In genomic region chr1:226733876-226734414, GRCh38 we compare ENCODE assay signal across 9 cellular contexts. TPM values are rescaled to one million over a fixed set of nuclear protein-coding genes. Genes with fewer than 3 reads are reported as not detected.
DNase-seq lines count a peak whose midpoint lies in the region; ATAC-seq and TF ChIP-seq lines count a peak whose summit lies in the region.
"Had no signal": no experiment of that assay in that cellular context is flagged by ENCODE, and none has a peak within 500 bp of the region (broad histone marks: within the 10 kb centered on the region; RNA-seq: fewer than 3 reads in every experiment).

No MANE protein-coding gene starts in this region.

- H3K9me3 ChIP-seq in SU-DHL-6 (ENCODE audit: insufficient read depth, low read length): no peaks in the 10 kb centered on the region
- H3K9me3 ChIP-seq in esophagus squamous epithelium: no peaks in the 10 kb centered on the region
- no peaks in the 10 kb centered on the region for H3K9me3 ChIP-seq in smooth muscle cell (replicated peaks; ENCODE audit: low read depth)
- H3K9me3 ChIP-seq: SK-N-SH had no signal

- H2AFZ ChIP-seq in SU-DHL-6 (ENCODE audit: low read depth, low read length, severe bottlenecking) (no peak overlapping the region), smooth muscle cell (ENCODE audit: low read depth) (no peak overlapping the region)

- H3K4me3 ChIP-seq in GM12864 (ENCODE audit: low read depth, low read length) (peak overlapping the region; percentile 91), SU-DHL-6 (ENCODE audit: insufficient read depth, low read length, poor library complexity, severe bottlenecking) (peak overlapping the region; percentile 46), esophagus squamous epithelium (peak overlapping the region in 3 of 4 donors; percentile 22 to 93 (median 68)), smooth muscle cell (no peak overlapping the region)

- ATAC-seq in GM19452 (IDR thresholded peaks at IDR 0.05; ENCODE audit: unreplicated experiment) (no peak), HG03457 (IDR thresholded peaks at IDR 0.05; ENCODE audit: unreplicated experiment) (no peak)

- no peaks in the 10 kb centered on the region for H3K9me2 ChIP-seq in SU-DHL-6 (replicated peaks; ENCODE audit: insufficient read depth, low read length)
- H3K9me2 ChIP-seq: SK-N-SH had no signal

- WGBS in esophagus squamous epithelium, 2 donors: 63 to 68% methylated on average over 3 of the region's 5 CpGs
- WGBS in smooth muscle cell (ENCODE audit: low lambda C conversion rate): 83% methylated on average over 5 of the region's 5 CpGs

- peak overlapping the region; percentile 96 for H3K4me2 ChIP-seq in SU-DHL-6 (ENCODE audit: low read depth, low read length, poor library complexity, severe bottlenecking)
- H3K4me2 ChIP-seq in smooth muscle cell: peak overlapping the region; percentile 23
- H3K4me2 ChIP-seq: SK-N-SH had no signal

- peak overlapping the region; percentile 98 for H3K27ac ChIP-seq in SU-DHL-6 (ENCODE audit: low read depth, low read length)
- peak overlapping the region; percentile 42 to 96 (median 92) for H3K27ac ChIP-seq in esophagus squamous epithelium
- no peak overlapping the region for H3K27ac ChIP-seq in smooth muscle cell (ENCODE audit: low read depth)

- H3K79me2 ChIP-seq in SU-DHL-6 (ENCODE audit: insufficient read depth, low read length) (peaks cover 98% of the 10 kb centered on the region), smooth muscle cell (ENCODE audit: low read depth) (peaks cover 95% of the 10 kb centered on the region)

- H3K9ac ChIP-seq in SU-DHL-6 (ENCODE audit: low read length) (peak overlapping the region; percentile 98), smooth muscle cell (ENCODE audit: low read depth) (no peak overlapping the region)
- H3K9ac ChIP-seq: SK-N-SH had no signal

- H3F3A ChIP-seq in SU-DHL-6 (ENCODE audit: insufficient read depth) (peaks cover 2% of the 10 kb centered on the region), smooth muscle cell (ENCODE audit: low read depth) (no peaks in the 10 kb centered on the region)

- peaks cover 24 to 79% (median 54%) of the 10 kb centered on the region in 3 donors for H3K4me1 ChIP-seq in esophagus squamous epithelium
- peaks cover 19% of the 10 kb centered on the region for H3K4me1 ChIP-seq in smooth muscle cell (ENCODE audit: low read depth)

- H4K20me1 ChIP-seq in SU-DHL-6 (ENCODE audit: low read depth, low read length): peaks cover 17% of the 10 kb centered on the region; the same call in 1 of the 2 replicates
- peaks cover 61% of the 10 kb centered on the region for H4K20me1 ChIP-seq in smooth muscle cell (ENCODE audit: low read depth)

- no peak for DNase-seq in GM12864 (ENCODE audit: low read depth)
- DNase-seq in esophagus squamous epithelium (lab: John Stamatoyannopoulos, UW): no peak
- no peak for DNase-seq in smooth muscle cell (lab: John Stamatoyannopoulos, UW; ENCODE audit: unreplicated experiment)
- no peak for DNase-seq in NCI-H1092 treated with DMSO at 0.1 percent for 48 hours (lab: John Stamatoyannopoulos, UW)
- no peak for DNase-seq in NCI-H748 treated with DMSO at 0.1 percent for 48 hours (lab: John Stamatoyannopoulos, UW)
- DNase-seq: SK-N-SH had no signal

- H3K27me3 ChIP-seq in SU-DHL-6 (ENCODE audit: low read length) (no peaks in the 10 kb centered on the region), esophagus squamous epithelium (no peaks in the 10 kb centered on the region), smooth muscle cell (ENCODE audit: low read depth) (no peaks in the 10 kb centered on the region)

- no peak for TF ChIP-seq POLR2A in esophagus squamous epithelium (IDR thresholded peaks at IDR 0.05)

- TF ChIP-seq CTCF in GM12864 (IDR thresholded peaks at IDR 0.05; ENCODE audit: low read depth, low read length, missing control alignments) (no peak), SU-DHL-6 (IDR thresholded peaks at IDR 0.05; ENCODE audit: insufficient read depth, low read length, poor library complexity, severe bottlenecking) (no peak), esophagus squamous epithelium (IDR thresholded peaks at IDR 0.05) (no peak), smooth muscle cell (IDR thresholded peaks at IDR 0.05; ENCODE audit: borderline replicate concordance, insufficient read depth, poor library complexity, severe bottlenecking) (no peak)

- H3K36me3 ChIP-seq in SU-DHL-6 (ENCODE audit: low read length) (peaks cover 23% of the 10 kb centered on the region; the same call in 1 of the 2 replicates), esophagus squamous epithelium (peaks cover 0 to 39% (median 10%) of the 10 kb centered on the region in 3 donors), smooth muscle cell (ENCODE audit: low read depth) (no peaks in the 10 kb centered on the region)

- intact Hi-C loops in esophagus squamous epithelium (cut with DNase I): loop anchor here (10.0 kb wide), 1 partner anchor 89 kb away; no protein-coding TSS in a partner anchor

RNA-seq across cellular contexts. Expression of gene ITPKB, which starts 5.1 kb away (rescaled TPM):
- 10 to 100 TPM; 10.7 to 22.3 (median 15.9) TPM for total RNA-seq in esophagus squamous epithelium
- 8.9 and 12.5 TPM in 2 replicates for total RNA-seq in smooth muscle cell
- 11.4 and 12.2 TPM in 2 replicates for polyA plus RNA-seq in smooth muscle cell
